36 cellular contexts compared by ENCODE assay signal in the genomic region with DNA sequence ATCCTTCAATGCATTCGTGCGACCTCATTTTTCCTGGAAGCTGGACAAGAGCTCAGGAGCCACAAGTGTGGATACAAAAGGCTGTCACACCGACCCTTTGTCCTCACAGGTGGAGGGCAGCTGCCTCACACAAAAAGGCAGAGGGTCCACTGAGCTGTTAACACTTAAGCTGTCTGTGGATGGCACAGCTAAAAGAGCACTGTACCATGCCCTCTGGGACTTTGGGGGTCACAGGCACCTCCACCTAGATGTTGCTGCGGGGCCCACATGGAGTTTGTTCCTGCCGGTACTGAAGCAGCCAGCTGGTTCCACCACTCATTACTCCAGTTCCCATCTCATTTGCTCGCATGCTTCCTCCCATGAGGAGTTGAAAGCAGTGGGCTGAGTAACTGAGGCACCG. TPM values are rescaled to one million over a fixed set of nuclear protein-coding genes. Genes with fewer than 3 reads are reported as not detected.
"Had no signal": no experiment of that assay in that cellular context is flagged by ENCODE, and none has a peak within 500 bp of the region (broad histone marks: within the 10 kb centered on the region; RNA-seq: fewer than 3 reads in every experiment).

No MANE protein-coding gene starts in this region.

- H3K9ac ChIP-seq: KMS-11 had no signal

- H3K4me1 Mint-ChIP-seq: activated B cell treated with CpG ODN at 0.5 μM for 24 hours; activated CD4-positive, alpha-beta memory T cell treated with anti-CD3 and anti-CD28 coated beads, Interleukin-2, amount 10 ng/mL, durations not matched to agents 7 days and 5 days; activated CD8-positive, alpha-beta memory T cell treated with anti-CD3 and anti-CD28 coated beads, Interleukin-2, amount 10 ng/mL, durations not matched to agents 7 days and 5 days; activated naive CD4-positive, alpha-beta T cell treated with anti-CD3 and anti-CD28 coated beads, Interleukin-2, amount 10 ng/mL, durations not matched to agents 7 days and 5 days had no signal

- DNase-seq: activated B cell treated with CpG ODN at 0.5 μM for 24 hours; activated CD4-positive, alpha-beta memory T cell treated with anti-CD3 and anti-CD28 coated beads, Interleukin-2, amount 10 ng/mL, durations not matched to agents 7 days and 5 days; activated CD4-positive, alpha-beta T cell treated with anti-CD3 and anti-CD28 coated beads for 4 hours; activated CD4-positive, CD25-positive, alpha-beta regulatory T cell treated with anti-CD3 and anti-CD28 coated beads, Interleukin-2, amount 50 U/mL, for 72 hours; activated CD8-positive, alpha-beta memory T cell treated with anti-CD3 and anti-CD28 coated beads for 24 hours; activated CD8-positive, alpha-beta memory T cell treated with anti-CD3 and anti-CD28 coated beads, Interleukin-2, amount 10 ng/mL, durations not matched to agents 7 days and 5 days; activated CD8-positive, alpha-beta memory T cell treated with anti-CD3 and anti-CD28 coated beads, Interleukin-2, amount 50 U/mL, for 48 hours; activated effector memory CD4-positive, alpha-beta T cell treated with Interleukin-2 at 50 U/mL for 16 hours; activated naive CD4-positive, alpha-beta T cell treated with anti-CD3 and anti-CD28 coated beads, Interleukin-2, amount 10 ng/mL, durations not matched to agents 7 days and 5 days; activated T-cell treated with anti-CD3 and anti-CD28 coated beads, Interleukin-2, amount 50 U/mL, for 48 hours; amniotic stem cell; aorta; NCI-H1048; NCI-H1105 treated with DMSO at 0.1 percent for 48 hours; NCI-H1436; NCI-H1694; NCI-H1930; NCI-H2081 treated with DMSO at 0.1 percent for 48 hours; NCI-H226; NCI-H446 treated with DMSO at 0.1 percent for 48 hours; NCI-H524; NCI-H82; NK-92 treated with Interleukin-12 subunit alpha and Interleukin-12 subunit beta, amount 100 ng/mL, for 24 hours; PC-3; Peyer's patch; Right ventricle myocardium superior; RPMI8226; SW 1271; T-helper 1 cell; T-helper 2 cell; T-helper 9 cell had no signal

- H3K27me3 Mint-ChIP-seq: activated naive CD4-positive, alpha-beta T cell treated with anti-CD3 and anti-CD28 coated beads, Interleukin-2, amount 10 ng/mL, durations not matched to agents 7 days and 5 days had no signal

- H3K27me3 ChIP-seq: cardiac muscle cell, Peyer's patch had no signal

- H3K9me3 ChIP-seq: Peyer's patch had no signal

- H3K4me3 Mint-ChIP-seq: activated B cell treated with CpG ODN at 0.5 μM for 24 hours; activated CD4-positive, alpha-beta memory T cell treated with anti-CD3 and anti-CD28 coated beads, Interleukin-2, amount 10 ng/mL, durations not matched to agents 7 days and 5 days; activated CD8-positive, alpha-beta memory T cell treated with anti-CD3 and anti-CD28 coated beads, Interleukin-2, amount 10 ng/mL, durations not matched to agents 7 days and 5 days; activated naive CD4-positive, alpha-beta T cell treated with anti-CD3 and anti-CD28 coated beads, Interleukin-2, amount 10 ng/mL, durations not matched to agents 7 days and 5 days; activated naive CD8-positive, alpha-beta T cell had no signal

- ATAC-seq: activated CD8-positive, alpha-beta memory T cell treated with anti-CD3 and anti-CD28 coated beads, Interleukin-2, amount 10 ng/mL, durations not matched to agents 7 days and 5 days; PC-3 had no signal

- H3K9me3 Mint-ChIP-seq: activated B cell treated with CpG ODN at 0.5 μM for 24 hours; activated CD4-positive, alpha-beta memory T cell treated with anti-CD3 and anti-CD28 coated beads, Interleukin-2, amount 10 ng/mL, durations not matched to agents 7 days and 5 days; activated naive CD4-positive, alpha-beta T cell treated with anti-CD3 and anti-CD28 coated beads, Interleukin-2, amount 10 ng/mL, durations not matched to agents 7 days and 5 days had no signal

- H3K36me3 Mint-ChIP-seq: activated CD8-positive, alpha-beta memory T cell treated with anti-CD3 and anti-CD28 coated beads, Interleukin-2, amount 10 ng/mL, durations not matched to agents 7 days and 5 days; activated naive CD4-positive, alpha-beta T cell treated with anti-CD3 and anti-CD28 coated beads, Interleukin-2, amount 10 ng/mL, durations not matched to agents 7 days and 5 days; activated naive CD8-positive, alpha-beta T cell had no signal

- H3K27ac Mint-ChIP-seq: activated B cell treated with CpG ODN at 0.5 μM for 24 hours; activated CD4-positive, alpha-beta memory T cell treated with anti-CD3 and anti-CD28 coated beads, Interleukin-2, amount 10 ng/mL, durations not matched to agents 7 days and 5 days; activated CD8-positive, alpha-beta memory T cell treated with anti-CD3 and anti-CD28 coated beads, Interleukin-2, amount 10 ng/mL, durations not matched to agents 7 days and 5 days; activated naive CD4-positive, alpha-beta T cell treated with anti-CD3 and anti-CD28 coated beads, Interleukin-2, amount 10 ng/mL, durations not matched to agents 7 days and 5 days; activated naive CD8-positive, alpha-beta T cell had no signal

- H3K4me3 ChIP-seq: cardiac muscle cell, Peyer's patch had no signal

- H3K36me3 ChIP-seq: cardiac muscle cell, Peyer's patch had no signal

- H3K4me2 ChIP-seq: KMS-11 had no signal

- H3K27ac ChIP-seq: cardiac muscle cell, KMS-11, Peyer's patch, VCaP had no signal

- H3K4me1 ChIP-seq: Peyer's patch had no signal

RNA-seq across cellular contexts. Expression of a gene that starts 57.0 kb away (rescaled TPM):
- total RNA-seq: activated B cell treated with CpG ODN at 0.5 μM for 24 hours; activated CD4-positive, alpha-beta memory T cell treated with anti-CD3 and anti-CD28 coated beads, Interleukin-2, amount 10 ng/mL, durations not matched to agents 7 days and 5 days; activated CD8-positive, alpha-beta memory T cell treated with anti-CD3 and anti-CD28 coated beads, Interleukin-2, amount 10 ng/mL, durations not matched to agents 7 days and 5 days; aorta; cardiac muscle cell; M059J; PC-3; Peyer's patch; Right ventricle myocardium superior had no signal
- polyA plus RNA-seq: aorta, cardiac muscle cell had no signal
